Comparison of ENCODE assay signal across 8 cellular contexts in the genomic region with DNA sequence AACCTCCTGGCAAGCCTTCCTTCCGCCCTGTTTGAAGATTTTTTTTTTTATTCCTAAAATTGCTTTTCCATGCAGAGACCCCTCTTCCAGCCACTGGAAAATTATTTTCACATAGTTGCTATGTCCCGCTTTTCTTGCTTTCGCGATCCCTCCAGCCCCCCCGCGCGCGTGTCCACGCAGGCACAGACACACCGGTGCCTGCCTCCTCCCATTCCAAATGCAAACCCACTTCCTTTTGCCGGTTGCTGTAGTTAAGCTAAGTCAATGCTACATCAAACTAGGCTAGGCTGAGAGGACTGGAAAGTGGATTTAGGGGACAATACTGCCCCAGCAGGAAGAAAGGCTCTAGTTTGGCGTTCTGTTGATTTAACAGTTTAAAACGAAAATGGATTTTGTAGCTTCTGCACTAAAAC.
DNase-seq lines count a peak whose midpoint lies in the region; ATAC-seq lines count a peak whose summit lies in the region.

No MANE protein-coding gene starts in this region.

- H3K36me3 Mint-ChIP-seq in memory B cell, result peaks cover 1% of the 10 kb centered on the region

- H3K4me1 ChIP-seq in ectodermal cell (ENCODE audit: control insufficient read depth, insufficient read depth, low read length) (peaks cover 11% of the 10 kb centered on the region), urinary bladder (ENCODE audit: insufficient read depth) (peaks cover 1% of the 10 kb centered on the region)

- H3K27ac ChIP-seq in ectodermal cell (ENCODE audit: insufficient read depth, low read depth, low read length, poor library complexity, severe bottlenecking) (no peak overlapping the region), urinary bladder (ENCODE audit: low read depth) (no peak overlapping the region)

- H3K27me3 ChIP-seq in H7 (ENCODE audit: control insufficient read depth, insufficient read depth, low read length) (peaks cover 39% of the 10 kb centered on the region), ectodermal cell (ENCODE audit: control insufficient read depth, insufficient read depth, low read length, poor library complexity, severe bottlenecking) (peaks cover 42% of the 10 kb centered on the region)

- H3K27ac Mint-ChIP-seq in memory B cell, result peak overlapping the region; percentile 85

- H3K9me3 Mint-ChIP-seq in memory B cell, result no peaks in the 10 kb centered on the region

- H3K4me3 ChIP-seq in H7 (ENCODE audit: insufficient read depth, low read depth, low read length), result peak overlapping the region; percentile 78
- peak overlapping the region; percentile 39 for H3K4me3 ChIP-seq in ectodermal cell (ENCODE audit: insufficient read depth, low read depth, low read length)
- peak overlapping the region; percentile 68 for H3K4me3 ChIP-seq in urinary bladder (ENCODE audit: low read depth, low read length)

- peak overlapping the region; percentile 92 for H3K4me3 Mint-ChIP-seq in memory B cell

- ATAC-seq in memory B cell (ENCODE audit: low read depth), result no peak
- ATAC-seq in HG02678 (IDR thresholded peaks at IDR 0.05; ENCODE audit: unreplicated experiment), result no peak
- ATAC-seq in GM19455 (IDR thresholded peaks at IDR 0.05; ENCODE audit: unreplicated experiment), result no peak

- H3K4me1 Mint-ChIP-seq in memory B cell, result peaks cover 24% of the 10 kb centered on the region

- H3K27me3 Mint-ChIP-seq in memory B cell, result peaks cover 26% of the 10 kb centered on the region

- no peaks in the 10 kb centered on the region for H3K9me3 ChIP-seq in ectodermal cell (ENCODE audit: control insufficient read depth, low read length)

- DNase-seq in AG20443 (ENCODE audit: low spot score) (peak; percentile 31), H7 (peak; percentile 65), RKO (ENCODE audit: low spot score) (peak; percentile 82), memory B cell (ENCODE audit: low spot score in 2 of 2) (no peak)

- WGBS in ectodermal cell, 2 experiments, result 3% methylated on average over 13 of the region's 13 CpGs
- WGBS in urinary bladder, result 2% methylated on average over 13 of the region's 13 CpGs

- H3K36me3 ChIP-seq in H7 (replicated peaks; ENCODE audit: control insufficient read depth, insufficient read depth, low read length) (no peaks in the 10 kb centered on the region), ectodermal cell (ENCODE audit: control insufficient read depth, insufficient read depth, low read length) (no peaks in the 10 kb centered on the region), urinary bladder (ENCODE audit: insufficient read depth) (no peaks in the 10 kb centered on the region)

Comparison
In these comparisons a context has a peak if more than half of its experiments do, and no peak if none do; other contexts are left out.
1. DNase-seq: peak in AG20443 (single experiment), H7 (single experiment) and RKO (single experiment); none in memory B cell (0 of 2).
2. Peak in every context shown above with its lines, with median percentiles within 50 percentile points of each other: H3K4me3 ChIP-seq.